In the genomic region with DNA sequence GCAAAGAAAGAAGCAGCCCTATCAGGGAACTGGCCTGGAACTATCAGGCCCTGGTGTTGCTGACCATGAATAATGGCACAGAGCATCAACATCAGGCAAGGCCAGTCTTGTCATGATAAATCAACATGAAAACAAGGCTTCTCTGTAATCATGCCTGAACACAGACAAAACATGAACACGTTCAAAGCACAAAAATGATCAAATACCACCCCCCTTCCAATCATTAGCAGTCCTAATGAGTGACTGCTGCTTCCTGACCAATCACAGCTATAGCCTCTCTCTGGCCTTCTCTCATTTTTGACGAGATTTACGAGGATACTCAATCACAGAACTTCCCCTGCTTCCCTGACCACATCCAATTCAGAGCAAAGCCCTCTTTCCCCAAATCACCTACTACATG, we compare ENCODE assay signal across 14 cellular contexts. TPM values are rescaled to one million over a fixed set of nuclear protein-coding genes. Genes with fewer than 3 reads are reported as not detected.
A peak's percentile ranks its signal among the peaks of the same experiment; 100 is the strongest.
DNase-seq lines count a peak whose midpoint lies in the region; ATAC-seq and TF ChIP-seq lines count a peak whose summit lies in the region.
"Had no signal": no experiment of that assay in that cellular context is flagged by ENCODE, and none has a peak within 500 bp of the region (broad histone marks: within the 10 kb centered on the region; RNA-seq: fewer than 3 reads in every experiment).

No MANE protein-coding gene starts in this region.

- H3K36me3 Mint-ChIP-seq in activated T-helper 2 cell treated with anti-CD3 and anti-CD28 coated beads, Interferon-gamma antibody, Interleukin-2, Interleukin-4, amounts not matched to agents 10 μg/mL and 5 μg/mL and 100 μg/mL, durations not matched to agents 14 hours and 24 hours and 36 hours (ENCODE audit: low read depth): peaks cover under 1% of the 10 kb centered on the region

- H3K4me1 Mint-ChIP-seq in activated T-helper 2 cell treated with anti-CD3 and anti-CD28 coated beads, Interferon-gamma antibody, Interleukin-2, Interleukin-4, amounts not matched to agents 10 μg/mL and 5 μg/mL and 100 μg/mL, durations not matched to agents 14 hours and 24 hours and 36 hours (ENCODE audit: low read depth): peaks cover 33% of the 10 kb centered on the region

- H3K9me3 ChIP-seq in psoas muscle: no peaks in the 10 kb centered on the region
- H3K9me3 ChIP-seq: suprapubic skin had no signal

- H3K4me3 ChIP-seq in psoas muscle: no peak overlapping the region
- H3K4me3 ChIP-seq: suprapubic skin had no signal

- ATAC-seq in GM19395 (IDR thresholded peaks at IDR 0.05; ENCODE audit: unreplicated experiment) (peak; percentile 2), psoas muscle (no peak), left lobe of liver (no peak)

- H3K4me1 ChIP-seq in psoas muscle: peaks cover 27% of the 10 kb centered on the region

- H3K27ac Mint-ChIP-seq in activated T-helper 2 cell treated with anti-CD3 and anti-CD28 coated beads, Interferon-gamma antibody, Interleukin-2, Interleukin-4, amounts not matched to agents 10 μg/mL and 5 μg/mL and 100 μg/mL, durations not matched to agents 14 hours and 24 hours and 36 hours: peak overlapping the region; percentile 74

- H3K27me3 ChIP-seq in psoas muscle (ENCODE audit: insufficient read depth in 3 of 3, low read length in 2 of 3): no peaks in the 10 kb centered on the region

- intact Hi-C loops in activated T-helper 2 cell treated with anti-CD3 and anti-CD28 coated beads, Interferon-gamma antibody, Interleukin-2, Interleukin-4, amounts not matched to agents 10 μg/mL and 5 μg/mL and 100 μg/mL, durations not matched to agents 14 hours and 24 hours and 36 hours (cut with micrococcal nuclease): loop anchor here (1.0 to 5.0 kb wide), 9 partner anchors 28 to 1160 kb away; partner anchors contain the start of genes CYCS and OSBPL3
- intact Hi-C loops in psoas muscle (cut with DNase I): no loop called here

- H3K27me3 Mint-ChIP-seq in activated T-helper 2 cell treated with anti-CD3 and anti-CD28 coated beads, Interferon-gamma antibody, Interleukin-2, Interleukin-4, amounts not matched to agents 10 μg/mL and 5 μg/mL and 100 μg/mL, durations not matched to agents 14 hours and 24 hours and 36 hours (ENCODE audit: low read depth): peaks cover 41% of the 10 kb centered on the region

- no peaks in the 10 kb centered on the region for H3K36me3 ChIP-seq in psoas muscle (ENCODE audit: insufficient read depth in 1 of 2, low read depth in 1 of 2)
- H3K36me3 ChIP-seq: suprapubic skin had no signal

- 63 to 77% (median 72%) methylated on average over 3 of the region's 3 CpGs for WGBS in psoas muscle, 3 donors

- peak; percentile 35 for DNase-seq in DMS53 (lab: John Stamatoyannopoulos, UW)
- no peak for DNase-seq in DMS53 treated with DMSO at 0.1 percent for 48 hours (lab: John Stamatoyannopoulos, UW; ENCODE audit: unreplicated experiment)
- DNase-seq in activated T-helper 2 cell treated with anti-CD3 and anti-CD28 coated beads, Interferon-gamma antibody, Interleukin-2, Interleukin-4, amounts not matched to agents 10 μg/mL and 5 μg/mL and 100 μg/mL, durations not matched to agents 14 hours and 24 hours and 36 hours (ENCODE audit: low spot score): no peak
- DNase-seq in psoas muscle: no peak
- no peak for DNase-seq in stimulated activated CD4-positive, alpha-beta T cell treated with anti-CD3 and anti-CD28 coated beads, Interleukin-15, amount 100 ng/mL, for 24 hours
- no peak for DNase-seq in CD1c-positive myeloid dendritic cell (ENCODE audit: extremely low spot score)
- no peak for DNase-seq in left lobe of liver (ENCODE audit: low spot score)
- DNase-seq: NCI-H1092 treated with DMSO at 0.1 percent for 48 hours, NCI-H510A had no signal

- TF ChIP-seq CTCF in psoas muscle (IDR thresholded peaks at IDR 0.05): no peak

- H3K9me3 Mint-ChIP-seq in activated T-helper 2 cell treated with anti-CD3 and anti-CD28 coated beads, Interferon-gamma antibody, Interleukin-2, Interleukin-4, amounts not matched to agents 10 μg/mL and 5 μg/mL and 100 μg/mL, durations not matched to agents 14 hours and 24 hours and 36 hours: no peaks in the 10 kb centered on the region

- peak overlapping the region; percentile 87 for H3K4me3 Mint-ChIP-seq in activated T-helper 2 cell treated with anti-CD3 and anti-CD28 coated beads, Interferon-gamma antibody, Interleukin-2, Interleukin-4, amounts not matched to agents 10 μg/mL and 5 μg/mL and 100 μg/mL, durations not matched to agents 14 hours and 24 hours and 36 hours (ENCODE audit: low read depth)

- H3K27ac ChIP-seq in psoas muscle: peak overlapping the region; percentile 92
- H3K27ac ChIP-seq: 22Rv1, suprapubic skin, VCaP had no signal

RNA-seq across cellular contexts. Expression of gene GSDME, which starts 2.2 kb away (rescaled TPM):
- total RNA-seq in activated T-helper 2 cell treated with anti-CD3 and anti-CD28 coated beads, Interferon-gamma antibody, Interleukin-2, Interleukin-4, amounts not matched to agents 10 μg/mL and 5 μg/mL and 100 μg/mL, durations not matched to agents 14 hours and 24 hours and 36 hours: 8.7 and 9.6 TPM in 2 replicates
- total RNA-seq in psoas muscle (10 to 100 TPM; 10.9 to 32.1 (median 16.0) TPM), left lobe of liver (4.8 TPM)
- 10 to 100 TPM in 1 of 3 donors, 1 to 10 TPM in 2; 4.9 to 30.7 (median 8.3) TPM for polyA plus RNA-seq in psoas muscle
- total RNA-seq: HT-29 had no signal
